ENCODE assay signal across 11 cellular contexts in genomic region chr22:22865311-22866072, GRCh38. TPM values are rescaled to one million over a fixed set of nuclear protein-coding genes. Genes with fewer than 3 reads are reported as not detected.
DNase-seq lines count a peak whose midpoint lies in the region; ATAC-seq lines count a peak whose summit lies in the region.
"Had no signal": no experiment of that assay in that cellular context is flagged by ENCODE, and none has a peak within 500 bp of the region (broad histone marks: within the 10 kb centered on the region; RNA-seq: fewer than 3 reads in every experiment).

No MANE protein-coding gene starts in this region.

- ATAC-seq in Right ventricle myocardium superior (ENCODE audit: poor library complexity) (peak; percentile 53), HG03045 (IDR thresholded peaks at IDR 0.05; ENCODE audit: unreplicated experiment) (peak; percentile 79), HG03196 (IDR thresholded peaks at IDR 0.05; ENCODE audit: unreplicated experiment) (no peak), GM21367 (IDR thresholded peaks at IDR 0.05; ENCODE audit: unreplicated experiment) (no peak)
- ATAC-seq in activated CD8-positive, alpha-beta T cell treated with anti-CD3 and anti-CD28 coated beads, Interleukin-2, amount 10 ng/mL, durations not matched to agents 7 days and 5 days: peak; percentile 84

- no peaks in the 10 kb centered on the region for H3K27me3 ChIP-seq in thymus (ENCODE audit: control insufficient read depth, insufficient read depth)

- H3K27ac ChIP-seq in thymus (ENCODE audit: low read depth): peak overlapping the region; percentile 77

- peak overlapping the region; percentile 8 for H3K27ac Mint-ChIP-seq in activated CD8-positive, alpha-beta T cell treated with anti-CD3 and anti-CD28 coated beads, Interleukin-2, amount 10 ng/mL, durations not matched to agents 7 days and 5 days

- peaks cover 32% of the 10 kb centered on the region for H3K4me1 Mint-ChIP-seq in activated CD8-positive, alpha-beta T cell treated with anti-CD3 and anti-CD28 coated beads, Interleukin-2, amount 10 ng/mL, durations not matched to agents 7 days and 5 days (ENCODE audit: low read depth)

- DNase-seq in Right ventricle myocardium superior: no peak
- DNase-seq in cardiac septum (ENCODE audit: low spot score): no peak
- DNase-seq in activated CD8-positive, alpha-beta T cell treated with anti-CD3 and anti-CD28 coated beads, Interleukin-2, amount 10 ng/mL, durations not matched to agents 7 days and 5 days: peak; percentile 62
- DNase-seq in effector CD8-positive, alpha-beta T cell (lab: John Stamatoyannopoulos, UW): no peak
- DNase-seq: amniotic stem cell, C1 segment of cervical spinal cord had no signal

- POLR2A ChIA-PET in activated CD8-positive, alpha-beta T cell treated with anti-CD3 and anti-CD28 coated beads, Interleukin-2, amount 10 ng/mL, durations not matched to agents 7 days and 5 days (lab: Charles Lee): interaction anchor here (1.4 kb wide), 1 partner anchor 47 kb away, joined by 4 read pairs; no protein-coding TSS in a partner anchor

- no peaks in the 10 kb centered on the region for H3K9me3 Mint-ChIP-seq in activated CD8-positive, alpha-beta T cell treated with anti-CD3 and anti-CD28 coated beads, Interleukin-2, amount 10 ng/mL, durations not matched to agents 7 days and 5 days (ENCODE audit: insufficient read depth)

- no peak overlapping the region for H3K4me3 Mint-ChIP-seq in activated CD8-positive, alpha-beta T cell treated with anti-CD3 and anti-CD28 coated beads, Interleukin-2, amount 10 ng/mL, durations not matched to agents 7 days and 5 days

- H3K9me3 ChIP-seq in thymus (ENCODE audit: control insufficient read depth): no peaks in the 10 kb centered on the region

- WGBS in thymus: 18% methylated on average over 5 of the region's 5 CpGs

- H3K4me3 ChIP-seq in thymus (ENCODE audit: low read length): no peak overlapping the region

- no peaks in the 10 kb centered on the region for H3K36me3 Mint-ChIP-seq in activated CD8-positive, alpha-beta T cell treated with anti-CD3 and anti-CD28 coated beads, Interleukin-2, amount 10 ng/mL, durations not matched to agents 7 days and 5 days (ENCODE audit: low read depth)

- intact Hi-C loops in Right ventricle myocardium superior (cut with DNase I) (no loop called here), cardiac septum (cut with DNase I) (no loop called here)

- CTCF ChIA-PET in activated CD8-positive, alpha-beta T cell treated with anti-CD3 and anti-CD28 coated beads, Interleukin-2, amount 10 ng/mL, durations not matched to agents 7 days and 5 days (lab: Charles Lee): interaction anchor here (1.0 to 4.2 kb wide), 16 partner anchors 10 to 120 kb away, joined by 3 to 25 read pairs (median 5); no protein-coding TSS in a partner anchor

- no peaks in the 10 kb centered on the region for H3K36me3 ChIP-seq in thymus (ENCODE audit: control insufficient read depth, insufficient read depth)

- H3K4me1 ChIP-seq in thymus (ENCODE audit: control insufficient read depth, insufficient read depth, low read length): peaks cover 68% of the 10 kb centered on the region

- peaks cover 45% of the 10 kb centered on the region for H3K27me3 Mint-ChIP-seq in activated CD8-positive, alpha-beta T cell treated with anti-CD3 and anti-CD28 coated beads, Interleukin-2, amount 10 ng/mL, durations not matched to agents 7 days and 5 days (ENCODE audit: low read depth)

RNA-seq across cellular contexts. Expression of gene IGLL5, which starts 22.1 kb away (rescaled TPM):
- total RNA-seq in Right ventricle myocardium superior (not detected), cardiac septum (not detected)
- not detected for total RNA-seq in activated CD8-positive, alpha-beta T cell treated with anti-CD3 and anti-CD28 coated beads, Interleukin-2, amount 10 ng/mL, durations not matched to agents 7 days and 5 days
- 29.9 TPM for polyA plus RNA-seq in thymus
- total RNA-seq: renal cortical epithelial cell had no signal

Comparison
In these comparisons a context has a peak if more than half of its experiments do, and no peak if none do; other contexts are left out.
1. ATAC-seq: peak in Right ventricle myocardium superior (single experiment), HG03045 (single experiment) and activated CD8-positive, alpha-beta T cell treated with anti-CD3 and anti-CD28 coated beads, Interleukin-2, amount 10 ng/mL, durations not matched to agents 7 days and 5 days (single experiment); none in HG03196 (single experiment) and GM21367 (single experiment).